30 cellular contexts compared by ENCODE assay signal in genomic region chr12:87952223-87952622, GRCh38.
"Had no signal": no experiment of that assay in that cellular context is flagged by ENCODE, and none has a peak within 500 bp of the region (broad histone marks: within the 10 kb centered on the region; RNA-seq: fewer than 3 reads in every experiment).

No MANE protein-coding gene starts in this region.

- H3K4me2 ChIP-seq: neural progenitor cell, smooth muscle cell had no signal

- H3K79me2 ChIP-seq: parathyroid adenoma had no signal

- H3K27me3 Mint-ChIP-seq: natural killer cell treated with Interleukin-12 subunit alpha and Interleukin-12 subunit beta and Interleukin-15 and Interleukin-18, amount 100 ng/mL, for 72 hours; progenitor cell of endocrine pancreas; stimulated activated memory B cell treated with anti-CD40 and anti-IgM and Interleukin-4, amounts not matched to agents 10 μg/mL and 1 μg/mL and 100 μg/mL, for 72 hours; stimulated activated naive CD8-positive, alpha-beta T cell treated with anti-CD3 and anti-CD28 coated beads, Interleukin-15, amount 100 ng/mL, for 72 hours; type B pancreatic cell had no signal

- H3K9ac ChIP-seq: neural progenitor cell, parathyroid adenoma had no signal

- H3K36me3 Mint-ChIP-seq: naive thymus-derived CD8-positive, alpha-beta T cell; natural killer cell treated with Interleukin-12 subunit alpha and Interleukin-12 subunit beta and Interleukin-15 and Interleukin-18, amount 100 ng/mL, for 72 hours; neural progenitor cell; stimulated activated memory B cell treated with anti-CD40 and anti-IgM and Interleukin-4, amounts not matched to agents 10 μg/mL and 1 μg/mL and 100 μg/mL, for 72 hours; type B pancreatic cell had no signal

- H3K4me1 Mint-ChIP-seq: naive thymus-derived CD8-positive, alpha-beta T cell; stimulated activated memory B cell treated with anti-CD40 and anti-IgM and Interleukin-4, amounts not matched to agents 10 μg/mL and 1 μg/mL and 100 μg/mL, for 72 hours; stimulated activated naive CD8-positive, alpha-beta T cell treated with anti-CD3 and anti-CD28 coated beads, Interleukin-15, amount 100 ng/mL, for 72 hours had no signal

- H3K4me3 Mint-ChIP-seq: naive thymus-derived CD8-positive, alpha-beta T cell; natural killer cell treated with Interleukin-12 subunit alpha and Interleukin-12 subunit beta and Interleukin-15 and Interleukin-18, amount 100 ng/mL, for 72 hours; nephron progenitor cell; neural progenitor cell; stimulated activated memory B cell treated with anti-CD40 and anti-IgM and Interleukin-4, amounts not matched to agents 10 μg/mL and 1 μg/mL and 100 μg/mL, for 72 hours; stimulated activated naive CD8-positive, alpha-beta T cell treated with anti-CD3 and anti-CD28 coated beads, Interleukin-15, amount 100 ng/mL, for 72 hours; type B pancreatic cell had no signal

- H3K9me3 ChIP-seq: ovary, psoas muscle, spleen, suprapubic skin, testis, tibial artery, transverse colon, upper lobe of right lung, uterus had no signal

- H3K9me3 Mint-ChIP-seq: nephron progenitor cell had no signal

- H3K4me1 ChIP-seq: parathyroid adenoma, psoas muscle, spleen, suprapubic skin, testis, transverse colon, upper lobe of right lung, uterus had no signal

- H3K27ac Mint-ChIP-seq: naive thymus-derived CD8-positive, alpha-beta T cell; natural killer cell treated with Interleukin-12 subunit alpha and Interleukin-12 subunit beta and Interleukin-15 and Interleukin-18, amount 100 ng/mL, for 72 hours; nephron progenitor cell; progenitor cell of endocrine pancreas; stimulated activated memory B cell treated with anti-CD40 and anti-IgM and Interleukin-4, amounts not matched to agents 10 μg/mL and 1 μg/mL and 100 μg/mL, for 72 hours; stimulated activated naive CD8-positive, alpha-beta T cell treated with anti-CD3 and anti-CD28 coated beads, Interleukin-15, amount 100 ng/mL, for 72 hours; type B pancreatic cell had no signal

- H3K27me3 ChIP-seq: neural progenitor cell, ovary, spleen, suprapubic skin, testis, tibial artery, transverse colon, upper lobe of right lung, uterus had no signal

- H3K36me3 ChIP-seq: neural progenitor cell, ovary, spleen, suprapubic skin, tibial artery, transverse colon, upper lobe of right lung, uterus had no signal

- DNase-seq: naive thymus-derived CD8-positive, alpha-beta T cell; occipital lobe; ovary; psoas muscle; right cardiac atrium; spleen; stimulated activated CD4-positive, alpha-beta T cell treated with anti-CD3 and anti-CD28 coated beads, Interleukin-12 subunit alpha, Interleukin-12 subunit beta, amount 100 ng/mL, for 4 hours; stimulated activated CD4-positive, alpha-beta T cell treated with anti-CD3 and anti-CD28 coated beads, Interleukin-1b, Interleukin-23, amount 100 ng/mL, for 48 hours; stimulated activated CD4-positive, alpha-beta T cell treated with anti-CD3 and anti-CD28 coated beads, Interleukin-4, amount 100 ng/mL, for 1 hour; stimulated activated CD4-positive, alpha-beta T cell treated with anti-CD3 and anti-CD28 coated beads, Interleukin-4, amount 100 ng/mL, for 4 hours; stimulated activated CD8-positive, alpha-beta memory T cell treated with anti-CD3 and anti-CD28 coated beads, Interleukin-4, amount 100 ng/mL, for 48 hours; stimulated activated naive CD4-positive, alpha-beta T cell; stimulated activated naive CD8-positive, alpha-beta T cell treated with anti-CD3 and anti-CD28 coated beads, Interleukin-15, amount 100 ng/mL, for 72 hours; stimulated activated naive CD8-positive, alpha-beta T cell treated with anti-CD3 and anti-CD28 coated beads, Interleukin-15, Interleukin-2, amounts not matched to agents 100 U/mL and 50 U/mL, for 24 hours; substantia nigra; tibial artery; transverse colon; upper lobe of right lung; uterus had no signal

- H3K4me3 ChIP-seq: neural progenitor cell, ovary, psoas muscle, skin epidermis, smooth muscle cell, spleen, suprapubic skin, testis, tibial artery, transverse colon, upper lobe of right lung, uterus had no signal

- H3K27ac ChIP-seq: neural progenitor cell, ovary, parathyroid adenoma, psoas muscle, skin epidermis, spleen, suprapubic skin, testis, tibial artery, transverse colon, upper lobe of right lung, uterus had no signal
